ENCODE assay signal across 16 cellular contexts in the genomic region with DNA sequence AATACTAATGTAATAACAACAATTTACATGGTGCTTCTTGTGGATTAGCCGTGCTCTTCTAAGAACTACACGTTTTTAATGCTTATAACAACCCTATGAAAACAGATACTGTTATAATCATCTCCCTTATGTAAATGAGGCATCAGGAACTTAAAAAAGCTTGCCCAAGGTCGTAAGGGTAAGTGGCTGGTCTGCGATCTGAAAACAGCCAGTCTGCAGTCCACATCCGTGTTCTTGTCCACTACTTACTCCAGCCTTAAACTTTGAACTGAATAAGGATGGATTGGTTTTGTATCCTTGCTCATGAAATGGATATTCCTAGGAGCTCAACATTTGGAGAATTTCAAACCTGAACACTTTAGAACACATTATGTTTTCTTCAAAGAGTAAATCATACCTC.
"Had no signal": no experiment of that assay in that cellular context is flagged by ENCODE, and none has a peak within 500 bp of the region (broad histone marks: within the 10 kb centered on the region; RNA-seq: fewer than 3 reads in every experiment).

No MANE protein-coding gene starts in this region.

- ATAC-seq: effector memory CD8-positive, alpha-beta T cell; left colon; natural killer cell; stimulated activated naive CD8-positive, alpha-beta T cell treated with anti-CD3 and anti-CD28 coated beads, Interleukin-15, Interleukin-2, amounts not matched to agents 100 U/mL and 50 U/mL, for 24 hours had no signal

- H3K36me3 ChIP-seq: adrenal gland, sigmoid colon had no signal

- H3K27ac ChIP-seq: body of pancreas, sigmoid colon, testis had no signal

- H3K4me3 ChIP-seq: body of pancreas, sigmoid colon, testis had no signal

- DNase-seq: activated CD4-positive, alpha-beta T cell treated with anti-CD3 and anti-CD28 coated beads, Interleukin-2, amount 10 ng/mL, durations not matched to agents 7 days and 5 days; activated CD8-positive, alpha-beta memory T cell treated with anti-CD3 and anti-CD28 coated beads for 24 hours; activated naive CD4-positive, alpha-beta T cell treated with anti-CD3 and anti-CD28 coated beads, Interleukin-2, amount 50 U/mL, for 16 hours; activated T-cell treated with anti-CD3 and anti-CD28 coated beads for 4 hours; adrenal gland; body of pancreas; effector memory CD8-positive, alpha-beta T cell; left colon; natural killer cell; nucleus accumbens; sigmoid colon; stimulated activated CD4-positive, alpha-beta T cell treated with anti-CD3 and anti-CD28 coated beads, Interleukin-4, amount 100 ng/mL, for 1 hour; stimulated activated CD8-positive, alpha-beta memory T cell treated with anti-CD3 and anti-CD28 coated beads, Interleukin-4, amount 100 ng/mL, for 48 hours; stimulated activated naive CD8-positive, alpha-beta T cell treated with anti-CD3 and anti-CD28 coated beads, Interleukin-15, Interleukin-2, amounts not matched to agents 100 U/mL and 50 U/mL, for 24 hours; T-helper 1 cell; testis had no signal

- H3K4me1 ChIP-seq: testis had no signal

- H3K9me3 ChIP-seq: adrenal gland, body of pancreas, sigmoid colon, testis had no signal

- H3K27me3 ChIP-seq: adrenal gland, body of pancreas, sigmoid colon, testis had no signal
